Comparison of ENCODE assay signal across 25 cellular contexts in the genomic region with DNA sequence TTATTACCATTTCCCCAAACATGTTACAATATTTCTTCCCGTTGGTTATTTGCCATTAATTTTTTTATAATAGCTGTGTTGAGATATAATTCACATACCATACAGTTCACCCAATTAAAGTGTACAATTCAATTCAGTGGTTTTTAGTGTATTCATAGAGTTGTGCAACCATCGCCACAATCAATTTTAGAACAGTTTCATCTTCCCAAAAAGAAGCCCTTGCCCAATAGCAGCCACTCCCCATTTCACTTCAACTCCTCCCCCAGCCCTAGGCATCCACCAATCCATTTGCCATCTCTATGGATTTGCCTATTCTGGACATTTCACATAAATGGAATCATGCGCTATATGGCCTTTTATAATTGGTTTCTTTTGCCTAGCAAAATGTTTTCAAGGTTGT.
"Had no signal": no experiment of that assay in that cellular context is flagged by ENCODE, and none has a peak within 500 bp of the region (broad histone marks: within the 10 kb centered on the region; RNA-seq: fewer than 3 reads in every experiment).

No MANE protein-coding gene starts in this region.

- H3K4me1 ChIP-seq: left ventricle myocardium inferior, suprapubic skin, tibial artery, upper lobe of right lung had no signal

- H3K36me3 ChIP-seq: left ventricle myocardium inferior, suprapubic skin, tibial artery, upper lobe of right lung, WERI-Rb-1 had no signal

- H3K9me3 Mint-ChIP-seq: activated CD4-positive, alpha-beta memory T cell treated with anti-CD3 and anti-CD28 coated beads, Interleukin-2, amount 10 ng/mL, durations not matched to agents 7 days and 5 days; activated T-cell treated with anti-CD3 and anti-CD28 coated beads, Interleukin-2, amount 50 U/mL, for 24 hours; endodermal cell; natural killer cell treated with Interleukin-12 subunit alpha and Interleukin-12 subunit beta and Interleukin-15 and Interleukin-18, amount 100 ng/mL, for 72 hours had no signal

- H3K4me3 ChIP-seq: left ventricle myocardium inferior, mucosa of descending colon, suprapubic skin, tibial artery, upper lobe of right lung had no signal

- H3K27ac Mint-ChIP-seq: activated CD4-positive, alpha-beta memory T cell treated with anti-CD3 and anti-CD28 coated beads, Interleukin-2, amount 10 ng/mL, durations not matched to agents 7 days and 5 days; activated T-cell treated with anti-CD3 and anti-CD28 coated beads, Interleukin-2, amount 50 U/mL, for 24 hours; endodermal cell; natural killer cell treated with Interleukin-12 subunit alpha and Interleukin-12 subunit beta and Interleukin-15 and Interleukin-18, amount 100 ng/mL, for 72 hours had no signal

- H3K27me3 Mint-ChIP-seq: activated CD4-positive, alpha-beta memory T cell treated with anti-CD3 and anti-CD28 coated beads, Interleukin-2, amount 10 ng/mL, durations not matched to agents 7 days and 5 days; activated T-cell treated with anti-CD3 and anti-CD28 coated beads, Interleukin-2, amount 50 U/mL, for 24 hours; natural killer cell treated with Interleukin-12 subunit alpha and Interleukin-12 subunit beta and Interleukin-15 and Interleukin-18, amount 100 ng/mL, for 72 hours had no signal

- H3K36me3 Mint-ChIP-seq: natural killer cell treated with Interleukin-12 subunit alpha and Interleukin-12 subunit beta and Interleukin-15 and Interleukin-18, amount 100 ng/mL, for 72 hours had no signal

- H3K4me3 Mint-ChIP-seq: activated CD4-positive, alpha-beta memory T cell treated with anti-CD3 and anti-CD28 coated beads, Interleukin-2, amount 10 ng/mL, durations not matched to agents 7 days and 5 days; activated T-cell treated with anti-CD3 and anti-CD28 coated beads, Interleukin-2, amount 50 U/mL, for 24 hours; endodermal cell; natural killer cell treated with Interleukin-12 subunit alpha and Interleukin-12 subunit beta and Interleukin-15 and Interleukin-18, amount 100 ng/mL, for 72 hours had no signal

- H3K27ac ChIP-seq: left ventricle myocardium inferior, suprapubic skin, tibial artery, upper lobe of right lung, WERI-Rb-1 had no signal

- H3K9me3 ChIP-seq: left ventricle myocardium inferior, mucosa of descending colon, suprapubic skin, tibial artery, upper lobe of right lung had no signal

- H3K4me1 Mint-ChIP-seq: activated CD4-positive, alpha-beta memory T cell treated with anti-CD3 and anti-CD28 coated beads, Interleukin-2, amount 10 ng/mL, durations not matched to agents 7 days and 5 days had no signal

- H3K27me3 ChIP-seq: suprapubic skin, tibial artery, upper lobe of right lung had no signal

- ATAC-seq: activated CD4-positive, CD25-positive, alpha-beta regulatory T cell treated with anti-CD3 and anti-CD28 coated beads, Interleukin-2, amount 50 U/mL, for 24 hours; esophagus mucosa; mucosa of descending colon; natural killer cell treated with Interleukin-12 subunit alpha and Interleukin-12 subunit beta and Interleukin-15 and Interleukin-18, amount 100 ng/mL, for 72 hours; right cardiac atrium; upper lobe of right lung had no signal

- DNase-seq: activated CD4-positive, alpha-beta memory T cell treated with anti-CD3 and anti-CD28 coated beads, Interleukin-2, amount 10 ng/mL, durations not matched to agents 7 days and 5 days; activated CD4-positive, alpha-beta T cell treated with anti-CD3 and anti-CD28 coated beads for 48 hours; activated CD8-positive, alpha-beta memory T cell treated with anti-CD3 and anti-CD28 coated beads, Interleukin-2, amount 50 U/mL, for 48 hours; activated gamma-delta T cell treated with Interleukin-2 at 50 U/mL for 16 hours; activated naive CD4-positive, alpha-beta T cell treated with anti-CD3 and anti-CD28 coated beads, Interleukin-2, amount 50 U/mL, for 16 hours; activated T-cell treated with anti-CD3 and anti-CD28 coated beads, Interleukin-2, amount 50 U/mL, for 24 hours; amygdala; caudate nucleus; cortex of kidney; endodermal cell; left ventricle myocardium inferior; mucosa of descending colon; posterior cingulate gyrus; right cardiac atrium; stimulated activated CD4-positive, alpha-beta T cell treated with anti-CD3 and anti-CD28 coated beads, Interleukin-15, amount 100 ng/mL, for 24 hours; stimulated activated CD4-positive, alpha-beta T cell treated with anti-CD3 and anti-CD28 coated beads, Interleukin-2, amount 100 ng/mL, for 24 hours; stimulated activated naive CD4-positive, alpha-beta T cell; T-helper 9 cell; tibial artery; upper lobe of right lung; WERI-Rb-1 had no signal
